Comparison of ENCODE assay signal across 26 cellular contexts in the genomic region with DNA sequence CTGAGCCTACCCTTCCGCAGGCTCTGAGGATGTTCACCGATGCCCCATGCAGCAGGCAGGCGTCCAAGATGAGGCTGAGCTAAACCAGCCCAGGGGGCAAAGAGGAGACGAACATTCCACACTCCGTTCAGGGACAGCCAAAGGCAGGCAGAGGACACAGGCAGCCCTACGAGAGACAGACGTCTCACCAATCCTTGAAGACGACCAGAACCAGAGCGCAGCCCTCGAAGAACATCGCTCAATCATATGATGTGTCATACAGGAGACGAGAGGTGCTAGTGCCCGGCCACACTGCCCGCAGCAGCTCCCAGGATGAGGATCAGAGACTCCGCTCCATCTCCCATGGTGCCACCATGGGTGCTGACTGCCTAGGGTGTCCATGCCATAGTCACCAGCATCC.
"Had no signal": no experiment of that assay in that cellular context is flagged by ENCODE, and none has a peak within 500 bp of the region (broad histone marks: within the 10 kb centered on the region; RNA-seq: fewer than 3 reads in every experiment).

No MANE protein-coding gene starts in this region.

- H3K27ac ChIP-seq: left lung, parathyroid adenoma, right atrium auricular region, right lobe of liver, tibial nerve, uterus had no signal

- H3K36me3 Mint-ChIP-seq: type B pancreatic cell had no signal

- H3K9ac ChIP-seq: parathyroid adenoma had no signal

- H3K4me1 Mint-ChIP-seq: naive thymus-derived CD4-positive, alpha-beta T cell; stimulated activated memory B cell treated with anti-CD40 and anti-IgM and Interleukin-4, amounts not matched to agents 10 μg/mL and 1 μg/mL and 100 μg/mL, for 72 hours; stimulated activated naive CD8-positive, alpha-beta T cell treated with anti-CD3 and anti-CD28 coated beads, Interleukin-15, amount 100 ng/mL, for 72 hours had no signal

- ATAC-seq: left colon; left lung; mucosa of descending colon; naive thymus-derived CD4-positive, alpha-beta T cell; stimulated activated memory B cell treated with anti-CD40 and anti-IgM and Interleukin-4, amounts not matched to agents 10 μg/mL and 1 μg/mL and 100 μg/mL, for 72 hours; stimulated activated naive CD8-positive, alpha-beta T cell treated with anti-CD3 and anti-CD28 coated beads, Interleukin-15, amount 100 ng/mL, for 72 hours had no signal

- H3K4me3 Mint-ChIP-seq: naive thymus-derived CD4-positive, alpha-beta T cell; natural killer cell treated with Interleukin-12 subunit alpha and Interleukin-12 subunit beta and Interleukin-15 and Interleukin-18, amount 100 ng/mL, for 72 hours; stimulated activated memory B cell treated with anti-CD40 and anti-IgM and Interleukin-4, amounts not matched to agents 10 μg/mL and 1 μg/mL and 100 μg/mL, for 72 hours; stimulated activated naive CD8-positive, alpha-beta T cell treated with anti-CD3 and anti-CD28 coated beads, Interleukin-15, amount 100 ng/mL, for 72 hours; type B pancreatic cell had no signal

- H3K9me3 ChIP-seq: mucosa of descending colon, right lobe of liver had no signal

- DNase-seq: hippocampal formation; kidney; left colon; left lung; midbrain; mucosa of descending colon; naive thymus-derived CD4-positive, alpha-beta T cell; nucleus accumbens; stimulated activated CD4-positive, alpha-beta T cell treated with anti-CD3 and anti-CD28 coated beads, Interleukin-1b, Interleukin-23, amount 100 ng/mL, for 48 hours; stimulated activated CD4-positive, alpha-beta T cell treated with anti-CD3 and anti-CD28 coated beads, Interleukin-2, amount 100 ng/mL, for 48 hours; stimulated activated CD4-positive, alpha-beta T cell treated with anti-CD3 and anti-CD28 coated beads, Interleukin-4, amount 100 ng/mL, for 4 hours; stimulated activated CD8-positive, alpha-beta memory T cell treated with anti-CD3 and anti-CD28 coated beads, Interleukin-4, amount 100 ng/mL, for 48 hours; stimulated activated naive CD4-positive, alpha-beta T cell treated with Interleukin-2 at 50 U/mL for 16 hours; stimulated activated naive CD8-positive, alpha-beta T cell treated with anti-CD3 and anti-CD28 coated beads, Interleukin-15, amount 100 ng/mL, for 72 hours; substantia nigra; uterus had no signal

- H3K4me1 ChIP-seq: left lung, parathyroid adenoma, right atrium auricular region, right lobe of liver, tibial nerve, uterus had no signal

- H3K27ac Mint-ChIP-seq: natural killer cell treated with Interleukin-12 subunit alpha and Interleukin-12 subunit beta and Interleukin-15 and Interleukin-18, amount 100 ng/mL, for 72 hours; stimulated activated memory B cell treated with anti-CD40 and anti-IgM and Interleukin-4, amounts not matched to agents 10 μg/mL and 1 μg/mL and 100 μg/mL, for 72 hours; stimulated activated naive CD8-positive, alpha-beta T cell treated with anti-CD3 and anti-CD28 coated beads, Interleukin-15, amount 100 ng/mL, for 72 hours; type B pancreatic cell had no signal

- H3K36me3 ChIP-seq: left lung, right atrium auricular region, right lobe of liver, tibial nerve, uterus had no signal

- H3K27me3 Mint-ChIP-seq: progenitor cell of endocrine pancreas, type B pancreatic cell had no signal

- H3K27me3 ChIP-seq: right atrium auricular region, right lobe of liver, uterus had no signal

- H3K4me3 ChIP-seq: left lung, lung, mucosa of descending colon, right atrium auricular region, right lobe of liver, smooth muscle cell, tibial nerve, uterus had no signal

- H3K9me3 Mint-ChIP-seq: natural killer cell treated with Interleukin-12 subunit alpha and Interleukin-12 subunit beta and Interleukin-15 and Interleukin-18, amount 100 ng/mL, for 72 hours had no signal
